1 cellular context compared by ENCODE assay signal in the genomic region with DNA sequence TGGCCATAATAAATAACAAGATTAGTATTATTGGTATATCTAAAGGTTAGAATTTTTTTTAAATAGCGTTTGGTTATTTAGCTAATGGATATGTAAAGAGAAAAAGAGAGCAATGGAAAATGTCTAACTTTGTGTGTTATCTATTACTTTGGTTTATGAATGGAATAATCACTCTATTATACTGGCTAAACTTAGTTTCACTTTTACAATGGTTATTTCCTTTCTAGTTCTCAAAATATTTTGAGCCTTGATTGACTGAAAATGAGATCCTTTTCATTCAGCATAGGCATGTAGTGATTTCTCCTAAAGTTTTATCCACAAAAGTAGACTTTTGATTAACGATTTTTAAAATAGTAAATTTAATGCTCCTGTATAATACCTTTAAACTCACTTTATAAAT.
TF ChIP-seq lines count a peak whose summit lies in the region.

No MANE protein-coding gene starts in this region.

TF ChIP-seq in IMR-90, 13 proteins besides CTCF, POLR2A, EP300 and RAD21 (continued from another document):
- TF ChIP-seq SMC3 (IDR thresholded peaks at IDR 0.05; ENCODE audit: low read depth, low read length) (no peak), MAZ (IDR thresholded peaks at IDR 0.05; ENCODE audit: borderline replicate concordance, low read depth, low read length) (no peak), CHD1 (IDR thresholded peaks at IDR 0.05; ENCODE audit: low read depth, low read length) (no peak), CEBPB (IDR thresholded peaks at IDR 0.05; ENCODE audit: low read depth, low read length) (no peak)
